2 cellular contexts compared by ENCODE assay signal in the genomic region with DNA sequence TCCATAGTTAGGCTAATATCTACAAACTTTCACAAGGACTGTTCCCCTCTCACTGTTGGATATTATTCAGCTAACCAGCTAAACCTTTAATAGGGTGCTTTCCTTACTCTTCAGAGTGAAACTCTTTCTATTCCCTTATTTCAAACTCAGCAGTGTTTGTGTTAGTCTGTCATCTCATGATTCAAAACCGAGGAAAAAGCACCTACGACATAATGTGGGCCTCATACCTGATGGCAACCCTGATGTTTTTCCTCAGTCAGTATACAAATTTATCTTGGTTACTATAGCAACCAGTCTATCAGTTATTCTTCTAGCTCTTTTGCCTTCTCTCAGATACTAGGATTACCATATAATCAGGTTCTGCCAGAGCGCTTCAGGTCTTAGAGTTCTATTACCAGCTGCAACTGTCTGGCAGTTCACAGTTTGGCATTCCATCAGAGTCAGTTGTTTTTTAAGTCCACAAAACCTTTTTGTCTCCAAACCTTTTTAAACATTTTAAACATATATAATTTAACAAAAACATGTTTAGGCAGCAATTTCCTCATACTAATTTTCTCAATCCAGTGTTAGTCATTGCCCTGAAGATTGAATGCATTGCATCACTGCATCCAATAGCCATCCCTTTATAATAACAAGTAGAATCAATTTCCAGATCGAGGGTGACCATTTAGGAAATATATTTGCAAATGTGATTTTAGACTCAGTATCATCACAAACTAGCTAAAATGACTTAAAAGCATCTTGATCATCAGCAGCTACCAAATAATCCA.
TF ChIP-seq lines count a peak whose summit lies in the region.

No MANE protein-coding gene starts in this region.

TF ChIP-seq in GM12891, 5 proteins besides CTCF, POLR2A, EP300 and RAD21:
- TF ChIP-seq SPI1 (IDR thresholded peaks at IDR 0.05; ENCODE audit: low read depth, low read length) = peak; percentile 27; the same call in 1 of the 2 replicates
- TF ChIP-seq POU2F2 (IDR thresholded peaks at IDR 0.05; ENCODE audit: low read depth, low read length) = no peak

TF ChIP-seq in HepG2, 621 proteins besides CTCF, POLR2A, EP300 and RAD21:
- TF ChIP-seq TAF15 (IDR thresholded peaks at IDR 0.05; ENCODE audit: low read depth, low read length, poor library complexity, severe bottlenecking) (no peak), ZNF468 (CRISPR knock-in tag; IDR thresholded peaks at IDR 0.05) (no peak), HNRNPLL (IDR thresholded peaks at IDR 0.05; ENCODE audit: low read depth, low read length, poor library complexity, severe bottlenecking) (no peak), ZNF570 (CRISPR knock-in tag; IDR thresholded peaks at IDR 0.05; ENCODE audit: borderline replicate concordance) (no peak), ZNF225 (CRISPR knock-in tag; IDR thresholded peaks at IDR 0.05) (no peak), ZNF431 (CRISPR knock-in tag; IDR thresholded peaks at IDR 0.05; ENCODE audit: borderline replicate concordance, low read depth) (no peak), ZNF605 (CRISPR knock-in tag; IDR thresholded peaks at IDR 0.05) (no peak), TARDBP (CRISPR knock-in tag; IDR thresholded peaks at IDR 0.05) (no peak), EEA1 (CRISPR knock-in tag; IDR thresholded peaks at IDR 0.05; ENCODE audit: borderline replicate concordance) (no peak), DR1 (CRISPR knock-in tag; IDR thresholded peaks at IDR 0.05) (no peak), HBP1 (CRISPR knock-in tag; IDR thresholded peaks at IDR 0.05; ENCODE audit: low read depth) (no peak), NR3C1 (CRISPR knock-in tag; IDR thresholded peaks at IDR 0.05) (no peak), ZNF629 (CRISPR knock-in tag; conservative IDR thresholded peaks at IDR 0.05) (no peak), ZNF768 (CRISPR knock-in tag; IDR thresholded peaks at IDR 0.05) (no peak), GPN1 (CRISPR knock-in tag; IDR thresholded peaks at IDR 0.05; ENCODE audit: borderline replicate concordance) (no peak), NFE2 (CRISPR knock-in tag; IDR thresholded peaks at IDR 0.05) (no peak), RNF2 (conservative IDR thresholded peaks at IDR 0.05; ENCODE audit: low read depth) (no peak), ZBTB42 (CRISPR knock-in tag; IDR thresholded peaks at IDR 0.05) (no peak), RARG (CRISPR knock-in tag; IDR thresholded peaks at IDR 0.05; ENCODE audit: low read depth) (no peak), MLLT10 (CRISPR knock-in tag; IDR thresholded peaks at IDR 0.05) (no peak)
